In the genomic region with DNA sequence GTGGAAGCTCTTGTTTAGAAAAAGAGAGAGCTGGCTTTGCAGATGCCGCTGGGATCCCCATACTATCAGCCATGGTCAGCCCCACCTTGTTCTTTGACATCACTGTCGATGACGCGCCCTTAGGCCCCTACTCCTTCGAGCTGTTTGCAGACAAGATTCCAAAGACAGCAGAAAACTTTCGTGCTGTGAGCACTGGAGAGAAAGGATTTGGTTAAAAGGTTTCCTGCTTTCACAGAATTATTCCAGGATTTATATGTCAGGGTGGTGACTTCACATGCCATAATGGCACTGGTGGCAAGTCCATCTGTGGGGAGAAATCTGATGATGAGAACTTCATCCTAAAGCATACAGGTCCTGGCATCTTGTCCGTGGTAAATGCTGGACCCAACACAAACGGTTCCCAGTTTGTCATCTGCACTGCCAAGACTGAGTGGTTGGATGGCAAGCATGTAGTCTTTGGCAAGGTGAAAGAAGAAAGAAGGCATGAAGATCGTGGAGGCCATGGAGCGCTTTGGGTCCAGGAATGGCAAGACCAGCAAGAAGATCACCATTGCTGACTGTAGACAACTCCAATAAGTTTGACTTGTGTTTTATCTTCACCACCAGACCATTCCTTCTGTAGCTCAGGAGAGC, we compare ENCODE assay signal across 24 cellular contexts. TPM values are rescaled to one million over a fixed set of nuclear protein-coding genes. Genes with fewer than 3 reads are reported as not detected.
"Had no signal": no experiment of that assay in that cellular context is flagged by ENCODE, and none has a peak within 500 bp of the region (broad histone marks: within the 10 kb centered on the region; RNA-seq: fewer than 3 reads in every experiment).

No MANE protein-coding gene starts in this region.

- H3K36me3 Mint-ChIP-seq: activated naive CD8-positive, alpha-beta T cell; mesothelial cell of epicardium; naive B cell had no signal

- H3K9me3 Mint-ChIP-seq: activated T-cell treated with anti-CD3 and anti-CD28 coated beads, Interleukin-2, amount 50 U/mL, for 4 hours; activated T-helper 17 cell treated with anti-CD3 and anti-CD28 coated beads, Interleukin-2, amount 50 U/mL, for 72 hours; mesothelial cell of epicardium; naive B cell; T-helper 2 cell treated with Interferon-gamma antibody and Interleukin-4, amounts not matched to agents 5 μg/mL and 100 μg/mL, for 36 hours had no signal

- H3K9me3 ChIP-seq: body of pancreas, pancreas, psoas muscle, suprapubic skin, transverse colon had no signal

- ATAC-seq: activated CD4-positive, alpha-beta T cell treated with anti-CD3 and anti-CD28 coated beads for 36 hours; activated T-cell treated with anti-CD3 and anti-CD28 coated beads, Interleukin-2, amount 50 U/mL, for 4 hours; activated T-helper 17 cell treated with anti-CD3 and anti-CD28 coated beads, Interleukin-2, amount 50 U/mL, for 72 hours; body of pancreas; left ventricle myocardium superior; pancreas; psoas muscle had no signal

- H3K4me3 ChIP-seq: body of pancreas, pancreas, psoas muscle, smooth muscle cell, suprapubic skin, transverse colon had no signal

- DNase-seq: activated CD4-positive, alpha-beta T cell treated with anti-CD3 and anti-CD28 coated beads for 36 hours; activated CD4-positive, CD25-positive, alpha-beta regulatory T cell; activated naive CD4-positive, alpha-beta T cell treated with Interleukin-2 at 50 U/mL for 16 hours; activated T-cell treated with anti-CD3 and anti-CD28 coated beads, Interleukin-2, amount 50 U/mL, for 4 hours; anterior cingulate cortex; body of pancreas; effector memory CD4-positive, alpha-beta T cell; left ventricle myocardium superior; naive B cell; nucleus accumbens; pancreas; psoas muscle; stimulated activated CD4-positive, alpha-beta T cell treated with anti-CD3 and anti-CD28 coated beads, Interleukin-15, amount 100 ng/mL, for 24 hours; stimulated activated CD4-positive, alpha-beta T cell treated with anti-CD3 and anti-CD28 coated beads, Interleukin-2, amount 100 ng/mL, for 24 hours; stimulated activated naive CD4-positive, alpha-beta T cell; T-helper 1 cell; transverse colon had no signal

- H3K27ac ChIP-seq: body of pancreas, pancreas, psoas muscle, suprapubic skin, transverse colon had no signal

- H3K27ac Mint-ChIP-seq: activated CD4-positive, alpha-beta T cell treated with anti-CD3 and anti-CD28 coated beads for 36 hours; activated naive CD8-positive, alpha-beta T cell; activated T-helper 17 cell treated with anti-CD3 and anti-CD28 coated beads, Interleukin-2, amount 50 U/mL, for 72 hours had no signal

- H3K27me3 Mint-ChIP-seq: activated CD4-positive, alpha-beta T cell treated with anti-CD3 and anti-CD28 coated beads for 36 hours; activated naive CD8-positive, alpha-beta T cell; activated T-helper 17 cell treated with anti-CD3 and anti-CD28 coated beads, Interleukin-2, amount 50 U/mL, for 72 hours had no signal

- H3K27me3 ChIP-seq: body of pancreas, pancreas, suprapubic skin, transverse colon had no signal

- H3K36me3 ChIP-seq: pancreas, suprapubic skin, transverse colon had no signal

RNA-seq across cellular contexts. Expression of gene NNAT, which starts 9.0 kb away (rescaled TPM):
- total RNA-seq: lung microvascular endothelial cell, smooth muscle cell had no signal
